1 cellular context compared by ENCODE assay signal in genomic region chr3:32836601-32837000, GRCh38.
TF ChIP-seq lines count a peak whose summit lies in the region.

No MANE protein-coding gene starts in this region.

TF ChIP-seq in WTC11, 78 proteins besides CTCF, POLR2A, EP300 and RAD21 (continued from another document):
- TF ChIP-seq ARID4B (CRISPR knock-in tag; IDR thresholded peaks at IDR 0.05; ENCODE audit: borderline replicate concordance) (no peak), ZMAT4 (CRISPR knock-in tag; IDR thresholded peaks at IDR 0.05) (no peak), ZBTB21 (CRISPR knock-in tag; IDR thresholded peaks at IDR 0.05; ENCODE audit: borderline replicate concordance) (no peak), E2F1 (CRISPR knock-in tag; IDR thresholded peaks at IDR 0.05) (no peak), JUN (CRISPR knock-in tag; IDR thresholded peaks at IDR 0.05) (no peak), TEAD4 (CRISPR knock-in tag; IDR thresholded peaks at IDR 0.05) (no peak)
- TF ChIP-seq, protein P1, sequence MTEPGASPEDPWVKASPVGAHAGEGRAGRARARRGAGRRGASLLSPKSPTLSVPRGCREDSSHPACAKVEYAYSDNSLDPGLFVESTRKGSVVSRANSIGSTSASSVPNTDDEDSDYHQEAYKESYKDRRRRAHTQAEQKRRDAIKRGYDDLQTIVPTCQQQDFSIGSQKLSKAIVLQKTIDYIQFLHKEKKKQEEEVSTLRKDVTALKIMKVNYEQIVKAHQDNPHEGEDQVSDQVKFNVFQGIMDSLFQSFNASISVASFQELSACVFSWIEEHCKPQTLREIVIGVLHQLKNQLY (CRISPR knock-in tag; IDR thresholded peaks at IDR 0.05): no peak
